Comparison of ENCODE assay signal across 17 cellular contexts in genomic region chr18:3478262-3478978, GRCh38. TPM values are rescaled to one million over a fixed set of nuclear protein-coding genes. Genes with fewer than 3 reads are reported as not detected.
DNase-seq lines count a peak whose midpoint lies in the region; ATAC-seq and TF ChIP-seq lines count a peak whose summit lies in the region.
"Had no signal": no experiment of that assay in that cellular context is flagged by ENCODE, and none has a peak within 500 bp of the region (broad histone marks: within the 10 kb centered on the region; RNA-seq: fewer than 3 reads in every experiment).

No MANE protein-coding gene starts in this region.

- peaks cover 6% of the 10 kb centered on the region for H3K4me1 Mint-ChIP-seq in Caco-2 (ENCODE audit: low read depth, unreplicated experiment)

- H3K9me3 Mint-ChIP-seq in Caco-2 (ENCODE audit: unreplicated experiment): peaks cover 9% of the 10 kb centered on the region
- H3K9me3 Mint-ChIP-seq: activated naive CD8-positive, alpha-beta T cell treated with anti-CD3 and anti-CD28 coated beads, Interleukin-2, amount 50 U/mL, for 24 hours; effector memory CD8-positive, alpha-beta T cell; natural killer cell treated with Interleukin-12 subunit alpha and Interleukin-12 subunit beta and Interleukin-15 and Interleukin-18, amount 100 ng/mL, for 72 hours had no signal

- peak; percentile 20 for DNase-seq in ELR (ENCODE audit: low read depth)
- DNase-seq in MV-4-11 (lab: John Stamatoyannopoulos, UW): peak; percentile 70
- peak; percentile 82 for DNase-seq in cerebellum (ENCODE audit: low spot score)
- no peak for DNase-seq in EL
- no peak for DNase-seq in Caco-2
- no peak for DNase-seq in vagina (ENCODE audit: extremely low spot score in 2 of 2)
- DNase-seq: activated naive CD8-positive, alpha-beta T cell treated with anti-CD3 and anti-CD28 coated beads, Interleukin-2, amount 50 U/mL, for 24 hours; COR-L47; effector memory CD8-positive, alpha-beta T cell; NCI-H1048; NCI-H774; spleen; testis had no signal

- TF ChIP-seq CTCF in gastroesophageal sphincter (IDR thresholded peaks at IDR 0.05): no peak
- TF ChIP-seq CTCF in Caco-2 (IDR thresholded peaks at IDR 0.05; ENCODE audit: insufficient read depth in 1 of 2, low read depth in 1 of 2, low read length in 1 of 2, severe bottlenecking in 1 of 2, unreplicated experiment in 1 of 2): no peak
- TF ChIP-seq CTCF in vagina (IDR thresholded peaks at IDR 0.05): no peak

- WGBS in gastroesophageal sphincter (ENCODE audit: low coverage in 1 of 2), 2 donors: 94 to 98% methylated on average over 4 to 8 of the region's 8 CpGs

- CTCF ChIA-PET in Caco-2 (lab: Charles Lee): no interaction called here

- H3K27me3 ChIP-seq in gastroesophageal sphincter: peaks cover 2% of the 10 kb centered on the region
- no peaks in the 10 kb centered on the region for H3K27me3 ChIP-seq in Caco-2 (replicated peaks; ENCODE audit: control insufficient read depth, insufficient read depth, low read length)
- H3K27me3 ChIP-seq in vagina: no peaks in the 10 kb centered on the region
- H3K27me3 ChIP-seq: spleen, testis had no signal

- H3K36me3 ChIP-seq in gastroesophageal sphincter (no peaks in the 10 kb centered on the region), Caco-2 (ENCODE audit: control insufficient read depth, insufficient read depth, low read length) (no peaks in the 10 kb centered on the region), vagina (no peaks in the 10 kb centered on the region)
- H3K36me3 ChIP-seq: spleen had no signal

- TF ChIP-seq EP300 in gastroesophageal sphincter (IDR thresholded peaks at IDR 0.05): no peak

- no peaks in the 10 kb centered on the region for H3K27me3 Mint-ChIP-seq in Caco-2 (ENCODE audit: insufficient read depth, unreplicated experiment)
- H3K27me3 Mint-ChIP-seq: effector memory CD8-positive, alpha-beta T cell had no signal

- H3K4me3 ChIP-seq in gastroesophageal sphincter: no peak overlapping the region
- no peak overlapping the region for H3K4me3 ChIP-seq in Caco-2 (ENCODE audit: low read depth, low read length)
- H3K4me3 ChIP-seq in vagina: no peak overlapping the region
- H3K4me3 ChIP-seq: spleen, testis had no signal

- intact Hi-C loops in Caco-2 (cut with micrococcal nuclease; ENCODE audit: unreplicated experiment): no loop called here
- intact Hi-C loops in vagina (cut with DNase I): no loop called here

- H3K4me3 Mint-ChIP-seq in Caco-2 (ENCODE audit: unreplicated experiment): no peak overlapping the region
- H3K4me3 Mint-ChIP-seq: activated naive CD8-positive, alpha-beta T cell treated with anti-CD3 and anti-CD28 coated beads, Interleukin-2, amount 50 U/mL, for 24 hours; effector memory CD8-positive, alpha-beta T cell; natural killer cell treated with Interleukin-12 subunit alpha and Interleukin-12 subunit beta and Interleukin-15 and Interleukin-18, amount 100 ng/mL, for 72 hours had no signal

- H3K4me1 ChIP-seq in gastroesophageal sphincter: no peaks in the 10 kb centered on the region
- H3K4me1 ChIP-seq in Caco-2: peaks cover 8% of the 10 kb centered on the region
- H3K4me1 ChIP-seq in vagina: no peaks in the 10 kb centered on the region
- H3K4me1 ChIP-seq: testis had no signal

- POLR2A ChIA-PET in Caco-2 (lab: Charles Lee): no interaction called here

- H3K27ac ChIP-seq in gastroesophageal sphincter: no peak overlapping the region
- H3K27ac ChIP-seq in vagina: no peak overlapping the region
- H3K27ac ChIP-seq: testis had no signal

- no peaks in the 10 kb centered on the region for H3K36me3 Mint-ChIP-seq in Caco-2 (ENCODE audit: insufficient read depth, unreplicated experiment)
- H3K36me3 Mint-ChIP-seq: natural killer cell treated with Interleukin-12 subunit alpha and Interleukin-12 subunit beta and Interleukin-15 and Interleukin-18, amount 100 ng/mL, for 72 hours had no signal

- H3K9me3 ChIP-seq in gastroesophageal sphincter: peaks cover 0 to 13% (median 0%) of the 10 kb centered on the region in 3 donors
- no peaks in the 10 kb centered on the region for H3K9me3 ChIP-seq in Caco-2
- H3K9me3 ChIP-seq in vagina: no peaks in the 10 kb centered on the region
- H3K9me3 ChIP-seq: spleen, testis had no signal

- H3K27ac Mint-ChIP-seq in Caco-2 (ENCODE audit: unreplicated experiment): no peak overlapping the region
- H3K27ac Mint-ChIP-seq: activated naive CD8-positive, alpha-beta T cell treated with anti-CD3 and anti-CD28 coated beads, Interleukin-2, amount 50 U/mL, for 24 hours; effector memory CD8-positive, alpha-beta T cell; natural killer cell treated with Interleukin-12 subunit alpha and Interleukin-12 subunit beta and Interleukin-15 and Interleukin-18, amount 100 ng/mL, for 72 hours had no signal

- ATAC-seq in gastroesophageal sphincter (peak; percentile 54), GM21737 (IDR thresholded peaks at IDR 0.05; ENCODE audit: unreplicated experiment) (no peak)
- ATAC-seq: activated naive CD8-positive, alpha-beta T cell treated with anti-CD3 and anti-CD28 coated beads, Interleukin-2, amount 50 U/mL, for 24 hours; effector memory CD8-positive, alpha-beta T cell; HepG2 had no signal

- no TSS peak for BruUV-seq in Caco-2 (replicated peaks; lab: Mats Ljungman, UMichigan)

- TF ChIP-seq POLR2A in gastroesophageal sphincter (IDR thresholded peaks at IDR 0.05) (no peak), vagina (IDR thresholded peaks at IDR 0.05) (no peak)

RNA-seq across cellular contexts. Expression of gene TGIF1, which starts 28.4 kb away (rescaled TPM):
- 30.3 TPM for total RNA-seq in cerebellum
- 10 to 100 TPM; 55.5 to 95.8 (median 77.0) TPM for total RNA-seq in gastroesophageal sphincter
- 103 and 107 TPM in 2 replicates for total RNA-seq in Caco-2 (2022)
- total RNA-seq in vagina: 60.9 TPM

Comparison
In these comparisons a context has a peak if more than half of its experiments do, and no peak if none do; other contexts are left out.
1. DNase-seq: peak in ELR (single experiment), MV-4-11 (single experiment) and cerebellum (single experiment); none in EL (single experiment), Caco-2 (0 of 2) and vagina (0 of 2).